20 cellular contexts compared by ENCODE assay signal in the genomic region with DNA sequence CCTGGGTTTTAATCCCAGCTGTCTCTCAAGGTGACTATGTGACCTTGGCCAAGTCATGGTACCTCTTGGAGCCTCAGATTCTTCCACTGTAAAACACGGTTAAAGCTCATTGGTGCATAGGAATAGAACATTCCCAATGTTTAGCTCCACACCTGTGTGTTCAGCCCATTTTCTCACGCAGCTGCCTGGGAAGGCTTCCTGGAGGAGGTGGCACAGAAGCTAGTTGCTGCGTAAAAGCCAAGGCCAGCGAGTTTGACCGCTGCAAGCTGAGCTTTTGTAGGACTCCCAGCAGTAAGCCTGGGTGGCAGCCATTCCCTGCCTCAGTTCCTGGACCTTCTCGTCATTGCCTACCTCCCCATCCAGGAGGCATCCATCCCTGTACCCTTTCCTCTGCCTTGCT.
"Had no signal": no experiment of that assay in that cellular context is flagged by ENCODE, and none has a peak within 500 bp of the region (broad histone marks: within the 10 kb centered on the region; RNA-seq: fewer than 3 reads in every experiment).

No MANE protein-coding gene starts in this region.

- H3K27me3 ChIP-seq: breast epithelium, heart left ventricle, upper lobe of right lung had no signal

- H3K4me1 Mint-ChIP-seq: stimulated activated naive B cell treated with anti-CD40 and anti-IgM and Interleukin-4, amounts not matched to agents 10 μg/mL and 1 μg/mL and 100 μg/mL, for 72 hours had no signal

- H3K9me3 ChIP-seq: breast epithelium, heart left ventricle, lower lobe of right lung, upper lobe of right lung had no signal

- H3K4me3 Mint-ChIP-seq: activated CD8-positive, alpha-beta memory T cell treated with anti-CD3 and anti-CD28 coated beads, Interleukin-2, amount 10 ng/mL, durations not matched to agents 7 days and 5 days; activated CD8-positive, alpha-beta T cell treated with anti-CD3 and anti-CD28 coated beads for 36 hours; naive thymus-derived CD8-positive, alpha-beta T cell; stimulated activated naive B cell treated with anti-CD40 and anti-IgM and Interleukin-4, amounts not matched to agents 10 μg/mL and 1 μg/mL and 100 μg/mL, for 72 hours; T-helper 17 cell had no signal

- FAIRE-seq: astrocyte, small intestine had no signal

- DNase-seq: activated CD4-positive, alpha-beta T cell treated with anti-CD3 and anti-CD28 coated beads for 48 hours; activated effector memory CD4-positive, alpha-beta T cell treated with anti-CD3 and anti-CD28 coated beads, Interleukin-2, amount 50 U/mL, for 16 hours; activated naive CD4-positive, alpha-beta T cell treated with anti-CD3 and anti-CD28 coated beads, Interleukin-2, amount 50 U/mL, for 16 hours; activated T-cell treated with anti-CD3 and anti-CD28 coated beads for 4 hours; cerebellar nuclear complex; heart left ventricle; lower lobe of right lung; naive thymus-derived CD8-positive, alpha-beta T cell; small intestine; stimulated activated CD4-positive, alpha-beta T cell treated with anti-CD3 and anti-CD28 coated beads, Interleukin-2, amount 100 ng/mL, for 48 hours; stimulated activated naive B cell treated with anti-CD40 and anti-IgM and Interleukin-4, amounts not matched to agents 10 μg/mL and 1 μg/mL and 100 μg/mL, for 72 hours; T-helper 17 cell; upper lobe of right lung had no signal

- H3K9me3 Mint-ChIP-seq: activated CD8-positive, alpha-beta T cell treated with anti-CD3 and anti-CD28 coated beads for 36 hours; naive thymus-derived CD8-positive, alpha-beta T cell had no signal

- H3K4me3 ChIP-seq: breast epithelium, coronary artery, heart left ventricle, lower lobe of right lung, upper lobe of right lung had no signal

- H3K27ac Mint-ChIP-seq: activated CD8-positive, alpha-beta memory T cell treated with anti-CD3 and anti-CD28 coated beads, Interleukin-2, amount 10 ng/mL, durations not matched to agents 7 days and 5 days; activated CD8-positive, alpha-beta T cell treated with anti-CD3 and anti-CD28 coated beads for 36 hours; naive thymus-derived CD8-positive, alpha-beta T cell; stimulated activated naive B cell treated with anti-CD40 and anti-IgM and Interleukin-4, amounts not matched to agents 10 μg/mL and 1 μg/mL and 100 μg/mL, for 72 hours; T-helper 17 cell had no signal

- H3K36me3 Mint-ChIP-seq: activated CD8-positive, alpha-beta memory T cell treated with anti-CD3 and anti-CD28 coated beads, Interleukin-2, amount 10 ng/mL, durations not matched to agents 7 days and 5 days; naive thymus-derived CD8-positive, alpha-beta T cell; stimulated activated naive B cell treated with anti-CD40 and anti-IgM and Interleukin-4, amounts not matched to agents 10 μg/mL and 1 μg/mL and 100 μg/mL, for 72 hours had no signal

- H3K27me3 Mint-ChIP-seq: activated CD8-positive, alpha-beta T cell treated with anti-CD3 and anti-CD28 coated beads for 36 hours had no signal

- H3K36me3 ChIP-seq: breast epithelium, heart left ventricle, lower lobe of right lung, upper lobe of right lung had no signal

- ATAC-seq: heart left ventricle; lower lobe of right lung; naive thymus-derived CD8-positive, alpha-beta T cell; sciatic nerve; stimulated activated naive B cell treated with anti-CD40 and anti-IgM and Interleukin-4, amounts not matched to agents 10 μg/mL and 1 μg/mL and 100 μg/mL, for 72 hours; T-helper 17 cell; upper lobe of right lung had no signal

- H3K4me1 ChIP-seq: breast epithelium, lower lobe of right lung had no signal

- H3K27ac ChIP-seq: breast epithelium, coronary artery, epithelial cell of prostate, heart left ventricle, lower lobe of right lung, upper lobe of right lung had no signal
